In the genomic region with DNA sequence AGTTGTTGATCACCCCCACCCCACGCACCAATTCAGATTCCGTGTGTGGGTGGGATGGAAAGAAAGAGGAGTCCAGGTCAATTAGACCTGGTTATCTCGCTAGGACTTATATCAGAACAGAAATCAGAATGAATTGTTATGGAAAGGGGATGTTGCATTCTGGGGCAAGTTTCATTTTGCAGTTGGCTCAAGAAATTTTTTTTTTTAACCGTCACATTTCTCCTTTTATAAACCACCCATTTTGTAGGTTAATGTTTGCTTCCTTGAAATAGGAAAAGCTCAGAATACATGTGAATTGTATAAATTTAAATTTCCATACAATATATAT, we compare ENCODE assay signal across 8 cellular contexts. TPM values are rescaled to one million over a fixed set of nuclear protein-coding genes. Genes with fewer than 3 reads are reported as not detected.
DNase-seq lines count a peak whose midpoint lies in the region; ATAC-seq and TF ChIP-seq lines count a peak whose summit lies in the region.

No MANE protein-coding gene starts in this region.

- H3K36me3 Mint-ChIP-seq in chondrocyte (ENCODE audit: low read depth): no peaks in the 10 kb centered on the region
- no peaks in the 10 kb centered on the region for H3K36me3 Mint-ChIP-seq in neural crest cell (ENCODE audit: low read depth)

- H3K4me3 Mint-ChIP-seq in chondrocyte (ENCODE audit: unreplicated experiment) (peak overlapping the region; percentile 98), neural crest cell (peak overlapping the region; percentile 79)

- H3K9me3 Mint-ChIP-seq in chondrocyte (ENCODE audit: low read depth): no peaks in the 10 kb centered on the region
- no peaks in the 10 kb centered on the region for H3K9me3 Mint-ChIP-seq in neural crest cell

- H3K27me3 Mint-ChIP-seq in chondrocyte (ENCODE audit: low read depth): no peaks in the 10 kb centered on the region
- peaks cover 86% of the 10 kb centered on the region for H3K27me3 Mint-ChIP-seq in neural crest cell (ENCODE audit: low read depth)

- H3K27ac Mint-ChIP-seq in chondrocyte (ENCODE audit: unreplicated experiment): peak overlapping the region; percentile 75
- H3K27ac Mint-ChIP-seq in neural crest cell (ENCODE audit: unreplicated experiment): no peak overlapping the region

- peaks cover 56% of the 10 kb centered on the region for H3K4me1 Mint-ChIP-seq in chondrocyte (ENCODE audit: low read depth)
- H3K4me1 Mint-ChIP-seq in neural crest cell: peaks cover 21% of the 10 kb centered on the region

- DNase-seq in CD1c-positive myeloid dendritic cell (ENCODE audit: extremely low spot score): peak; percentile 60
- DNase-seq in NOMO-1 treated with dmso at 0.1 percent for 144 hours (lab: John Stamatoyannopoulos, UW; ENCODE audit: unreplicated experiment): peak; percentile 46
- DNase-seq in chondrocyte (ENCODE audit: low spot score): no peak
- DNase-seq in neural crest cell (ENCODE audit: low read depth, low spot score): no peak
- no peak for DNase-seq in NCI-H187 (lab: John Stamatoyannopoulos, UW)
- no peak for DNase-seq in NCI-H748 treated with DMSO at 0.1 percent for 48 hours (lab: John Stamatoyannopoulos, UW)
- no peak for DNase-seq in NCI-H1092 treated with DMSO at 0.1 percent for 48 hours (lab: John Stamatoyannopoulos, UW)

- TF ChIP-seq CTCF in chondrocyte (IDR thresholded peaks at IDR 0.05) (no peak), neural crest cell (conservative IDR thresholded peaks at IDR 0.05) (no peak)

- ATAC-seq in GM18858 (IDR thresholded peaks at IDR 0.05; ENCODE audit: unreplicated experiment): no peak

RNA-seq across cellular contexts. Expression of gene SUPT3H, which starts 46.9 kb away (rescaled TPM):
- 10.7 to 13.3 TPM (median 12.9 TPM) in 3 replicates for total RNA-seq in chondrocyte
- total RNA-seq in neural crest cell: 17.0 and 18.0 TPM in 2 replicates

Comparison
In these comparisons a context has a peak if more than half of its experiments do, and no peak if none do; other contexts are left out.
1. DNase-seq: peak in CD1c-positive myeloid dendritic cell (single experiment) and NOMO-1 treated with dmso at 0.1 percent for 144 hours (single experiment); none in chondrocyte (single experiment), neural crest cell (single experiment), NCI-H187 (0 of 2), NCI-H748 treated with DMSO at 0.1 percent for 48 hours (single experiment) and NCI-H1092 treated with DMSO at 0.1 percent for 48 hours (single experiment).